11 cellular contexts compared by ENCODE assay signal in genomic region chr1:188937965-188938551, GRCh38.
DNase-seq lines count a peak whose midpoint lies in the region; ATAC-seq, FAIRE-seq and TF ChIP-seq lines count a peak whose summit lies in the region.
"Had no signal": no experiment of that assay in that cellular context is flagged by ENCODE, and none has a peak within 500 bp of the region (broad histone marks: within the 10 kb centered on the region; RNA-seq: fewer than 3 reads in every experiment).

No MANE protein-coding gene starts in this region.

- DNase-seq in A549 (ENCODE audit: low read depth in 1 of 2, low spot score in 1 of 2) (peak in 1 of 2 experiments; percentile 17), RKO (ENCODE audit: low spot score) (peak; percentile 34), epithelial cell of esophagus (ENCODE audit: low read depth) (no peak), NCI-H1436 treated with DMSO at 0.1 percent for 48 hours (lab: John Stamatoyannopoulos, UW) (no peak), kidney tubule cell (ENCODE audit: low spot score) (no peak)
- DNase-seq: activated naive CD8-positive, alpha-beta T cell treated with anti-CD3 and anti-CD28 coated beads, Interleukin-2, amount 50 U/mL, for 24 hours; stomach had no signal

- 17% methylated on average over 4 of the region's 4 CpGs for WGBS in A549 (ENCODE audit: missing lambda C conversion rate)

- CTCF ChIA-PET in A549 (lab: Yijun Ruan, JAX): interaction anchor here (0.6 to 1.0 kb wide), 2 partner anchors 1525 to 1868 kb away, joined by 3 read pairs; no protein-coding TSS in a partner anchor

- peak; percentile 49 to 52; a peak in 4 of 5 replicates for TF ChIP-seq RAD21 in A549 (conservative IDR thresholded peaks at IDR 0.05 in 1 of 2, IDR thresholded peaks at IDR 0.05 in 1 of 2)

- H3K4me1 ChIP-seq in A549: no peaks in the 10 kb centered on the region
- H3K4me1 ChIP-seq: stomach had no signal

- H3K4me3 ChIP-seq in A549 (no peak overlapping the region), epithelial cell of esophagus (ENCODE audit: low read length) (no peak overlapping the region)
- H3K4me3 ChIP-seq: stomach had no signal

- peak; percentile 44 for TF ChIP-seq CTCF in A549 (IDR thresholded peaks at IDR 0.05)
- 0 out of 3 replicates have a peak, but pooled peaks have one; percentile 5 for TF ChIP-seq CTCF in GM12872 (IDR thresholded peaks at IDR 0.05; ENCODE audit: insufficient read depth, low read depth, low read length)
- TF ChIP-seq CTCF in epithelial cell of esophagus (IDR thresholded peaks at IDR 0.05; ENCODE audit: insufficient read depth, low read depth, low read length, missing control alignments): peak; percentile 31

- peak overlapping the region; percentile 19; the same call in 1 of the 3 replicates for H3K4me2 ChIP-seq in A549

- POLR2A ChIA-PET in A549 (lab: Yijun Ruan, JAX): no interaction called here

- no peaks in the 10 kb centered on the region for H3K9me3 ChIP-seq in A549
- H3K9me3 ChIP-seq: stomach had no signal

- peak; percentile 13 for FAIRE-seq in A549 (lab: Jason Lieb, UNC)

- no peak for TF ChIP-seq EP300 in A549 (IDR thresholded peaks at IDR 0.05)

- H3K27ac ChIP-seq in A549: 0 out of 6 replicates have a peak overlapping the region, but pooled peaks of 1 of the 2 experiments have one; percentile 3
- H3K27ac ChIP-seq: epithelial cell of prostate, stomach had no signal

- TF ChIP-seq POLR2A in A549 (IDR thresholded peaks at IDR 0.05; ENCODE audit: low read length): no peak

- ATAC-seq in A549 (no peak), HG03039 (IDR thresholded peaks at IDR 0.05; ENCODE audit: unreplicated experiment) (no peak), HG02759 (IDR thresholded peaks at IDR 0.05; ENCODE audit: unreplicated experiment) (no peak)
- ATAC-seq: activated naive CD8-positive, alpha-beta T cell treated with anti-CD3 and anti-CD28 coated beads, Interleukin-2, amount 50 U/mL, for 24 hours had no signal

TF ChIP-seq in A549, 52 proteins besides CTCF, POLR2A, EP300 and RAD21:
- no peak for TF ChIP-seq RFX5 (IDR thresholded peaks at IDR 0.05)
- TF ChIP-seq RNF2 (IDR thresholded peaks at IDR 0.05; ENCODE audit: borderline replicate concordance, low read depth): no peak
- peak; percentile 60 for TF ChIP-seq SMC3 (IDR thresholded peaks at IDR 0.05)
TF ChIP-seq in A549: peak in this region for 1.
